11 cellular contexts compared by ENCODE assay signal in genomic region chr21:44375281-44375651, GRCh38. TPM values are rescaled to one million over a fixed set of nuclear protein-coding genes. Genes with fewer than 3 reads are reported as not detected.
DNase-seq lines count a peak whose midpoint lies in the region; ATAC-seq and TF ChIP-seq lines count a peak whose summit lies in the region.
"Had no signal": no experiment of that assay in that cellular context is flagged by ENCODE, and none has a peak within 500 bp of the region (broad histone marks: within the 10 kb centered on the region; RNA-seq: fewer than 3 reads in every experiment).

No MANE protein-coding gene starts in this region.

- peaks cover 0 to 3% (median 2%) of the 10 kb centered on the region in 3 donors for H3K9me3 Mint-ChIP-seq in IgD-negative memory B cell
- H3K9me3 Mint-ChIP-seq in activated T-helper 1 cell treated with anti-CD3 and anti-CD28 coated beads, Interleukin-12 subunit alpha, Interleukin-12 subunit beta, Interleukin-2, Interleukin-4 antibody, amounts not matched to agents 30 ng/mL and 10 ng/mL and 1 ng/mL, durations not matched to agents 14 hours and 24 hours and 36 hours, result no peaks in the 10 kb centered on the region

- H3K4me3 Mint-ChIP-seq in IgD-negative memory B cell, result peak overlapping the region in 3 of 4 donors; percentile 13 to 30 (median 23)
- H3K4me3 Mint-ChIP-seq in activated T-helper 1 cell treated with anti-CD3 and anti-CD28 coated beads, Interleukin-12 subunit alpha, Interleukin-12 subunit beta, Interleukin-2, Interleukin-4 antibody, amounts not matched to agents 30 ng/mL and 10 ng/mL and 1 ng/mL, durations not matched to agents 14 hours and 24 hours and 36 hours, result peak overlapping the region; percentile 67

- intact Hi-C loops in activated T-helper 1 cell treated with anti-CD3 and anti-CD28 coated beads, Interleukin-12 subunit alpha, Interleukin-12 subunit beta, Interleukin-2, Interleukin-4 antibody, amounts not matched to agents 30 ng/mL and 10 ng/mL and 1 ng/mL, durations not matched to agents 14 hours and 24 hours and 36 hours (cut with micrococcal nuclease), result no loop called here
- intact Hi-C loops in mucosa of descending colon (cut with DNase I, micrococcal nuclease), result no loop called here

- H3K27ac Mint-ChIP-seq in IgD-negative memory B cell, result peak overlapping the region in 1 of 3 donors; percentile 6
- H3K27ac Mint-ChIP-seq in activated T-helper 1 cell treated with anti-CD3 and anti-CD28 coated beads, Interleukin-12 subunit alpha, Interleukin-12 subunit beta, Interleukin-2, Interleukin-4 antibody, amounts not matched to agents 30 ng/mL and 10 ng/mL and 1 ng/mL, durations not matched to agents 14 hours and 24 hours and 36 hours, result no peak overlapping the region

- H3K9ac ChIP-seq in BLaER1, result no peak overlapping the region; the same call in 1 of the 2 replicates

- H3K9me3 ChIP-seq in BLaER1 (peaks cover 18% of the 10 kb centered on the region), mucosa of descending colon (no peaks in the 10 kb centered on the region)

- peak; percentile 40 for DNase-seq in activated T-helper 1 cell treated with anti-CD3 and anti-CD28 coated beads, Interleukin-12 subunit alpha, Interleukin-12 subunit beta, Interleukin-2, Interleukin-4 antibody, amounts not matched to agents 30 ng/mL and 10 ng/mL and 1 ng/mL, durations not matched to agents 14 hours and 24 hours and 36 hours (ENCODE audit: low spot score)
- DNase-seq in mucosa of descending colon (peak in 2 of 3 donors; percentile 35 to 56), SK-N-DZ (ENCODE audit: low spot score) (no peak), HCEC 1CT (no peak), hepatic stellate cell (ENCODE audit: low spot score) (no peak)
- DNase-seq: COR-L47, NCI-H748 treated with DMSO at 0.1 percent for 48 hours, T1000 had no signal

- peaks cover 1% of the 10 kb centered on the region for H3K27me3 Mint-ChIP-seq in IgD-negative memory B cell
- H3K27me3 Mint-ChIP-seq in activated T-helper 1 cell treated with anti-CD3 and anti-CD28 coated beads, Interleukin-12 subunit alpha, Interleukin-12 subunit beta, Interleukin-2, Interleukin-4 antibody, amounts not matched to agents 30 ng/mL and 10 ng/mL and 1 ng/mL, durations not matched to agents 14 hours and 24 hours and 36 hours (ENCODE audit: insufficient read depth), result peaks cover 2% of the 10 kb centered on the region

- H3K27ac ChIP-seq in BLaER1, result peak overlapping the region; percentile 77

- no peak for TF ChIP-seq CTCF in mucosa of descending colon (IDR thresholded peaks at IDR 0.05)

- H3K4me1 ChIP-seq in BLaER1 (peaks cover 52% of the 10 kb centered on the region), mucosa of descending colon (ENCODE audit: low read depth) (peaks cover 2% of the 10 kb centered on the region)

- peak overlapping the region; percentile 87 for H3K4me2 ChIP-seq in BLaER1

- H3K4me3 ChIP-seq in BLaER1 (peak overlapping the region; percentile 42; the same call in 1 of the 2 replicates), mucosa of descending colon (no peak overlapping the region)

- H3K27me3 ChIP-seq in BLaER1, result no peaks in the 10 kb centered on the region

- ATAC-seq in mucosa of descending colon (peak; percentile 64), HG02840 (IDR thresholded peaks at IDR 0.05; ENCODE audit: low FRiP score, unreplicated experiment) (no peak)

- H3K4me1 Mint-ChIP-seq in IgD-negative memory B cell, result peaks cover 9 to 10% (median 9%) of the 10 kb centered on the region in 3 donors
- peaks cover 28% of the 10 kb centered on the region for H3K4me1 Mint-ChIP-seq in activated T-helper 1 cell treated with anti-CD3 and anti-CD28 coated beads, Interleukin-12 subunit alpha, Interleukin-12 subunit beta, Interleukin-2, Interleukin-4 antibody, amounts not matched to agents 30 ng/mL and 10 ng/mL and 1 ng/mL, durations not matched to agents 14 hours and 24 hours and 36 hours (ENCODE audit: low read depth)

- H3K36me3 ChIP-seq in BLaER1 (peaks cover 93% of the 10 kb centered on the region), mucosa of descending colon (ENCODE audit: low read depth) (no peaks in the 10 kb centered on the region)

- peaks cover 2% of the 10 kb centered on the region for H3K36me3 Mint-ChIP-seq in IgD-negative memory B cell
- H3K36me3 Mint-ChIP-seq in activated T-helper 1 cell treated with anti-CD3 and anti-CD28 coated beads, Interleukin-12 subunit alpha, Interleukin-12 subunit beta, Interleukin-2, Interleukin-4 antibody, amounts not matched to agents 30 ng/mL and 10 ng/mL and 1 ng/mL, durations not matched to agents 14 hours and 24 hours and 36 hours (ENCODE audit: low read depth), result peaks cover 25% of the 10 kb centered on the region

- H4K20me1 ChIP-seq in BLaER1, result peaks cover 43% of the 10 kb centered on the region

RNA-seq across cellular contexts. Expression of gene TRPM2, which starts 21.8 kb away (rescaled TPM):
- polyA plus RNA-seq in IgD-negative memory B cell, result 5.1 TPM
- total RNA-seq in activated T-helper 1 cell treated with anti-CD3 and anti-CD28 coated beads, Interleukin-12 subunit alpha, Interleukin-12 subunit beta, Interleukin-2, Interleukin-4 antibody, amounts not matched to agents 30 ng/mL and 10 ng/mL and 1 ng/mL, durations not matched to agents 14 hours and 24 hours and 36 hours, result 11.6 and 15.2 TPM in 2 replicates
- 10 to 100 TPM in 1 of 3 donors, 1 to 10 TPM in 2; 1.5 to 10.3 (median 7.2) TPM for total RNA-seq in mucosa of descending colon
- polyA plus RNA-seq in SK-N-DZ (2014; cell fraction: cytosol; rRNA removed), result 2.5 and 2.7 TPM in 2 replicates
- polyA plus RNA-seq in SK-N-DZ (2014; cell fraction: nucleus; rRNA removed), result 0.35 and 4.2 TPM in 2 replicates

RNA-seq across cellular contexts. Expression of gene CFAP410, which starts 36.1 kb away (rescaled TPM):
- polyA plus RNA-seq in IgD-negative memory B cell, result 36.4 TPM
- 13.3 and 17.8 TPM in 2 replicates for total RNA-seq in activated T-helper 1 cell treated with anti-CD3 and anti-CD28 coated beads, Interleukin-12 subunit alpha, Interleukin-12 subunit beta, Interleukin-2, Interleukin-4 antibody, amounts not matched to agents 30 ng/mL and 10 ng/mL and 1 ng/mL, durations not matched to agents 14 hours and 24 hours and 36 hours
- 10 to 100 TPM; 22.0 to 33.0 (median 26.6) TPM for total RNA-seq in mucosa of descending colon
- polyA plus RNA-seq in SK-N-DZ (2014; cell fraction: cytosol; rRNA removed), result 15.8 and 18.8 TPM in 2 replicates
- 22.7 and 35.3 TPM in 2 replicates for polyA plus RNA-seq in SK-N-DZ (2014; cell fraction: nucleus; rRNA removed)

Comparison
In these comparisons a context has a peak if more than half of its experiments do, and no peak if none do; other contexts are left out.
1. DNase-seq: peak in activated T-helper 1 cell treated with anti-CD3 and anti-CD28 coated beads, Interleukin-12 subunit alpha, Interleukin-12 subunit beta, Interleukin-2, Interleukin-4 antibody, amounts not matched to agents 30 ng/mL and 10 ng/mL and 1 ng/mL, durations not matched to agents 14 hours and 24 hours and 36 hours (single experiment) and mucosa of descending colon (2 of 3); none in SK-N-DZ (single experiment), HCEC 1CT (single experiment) and hepatic stellate cell (single experiment).